ENCODE assay signal across 11 cellular contexts in the genomic region with DNA sequence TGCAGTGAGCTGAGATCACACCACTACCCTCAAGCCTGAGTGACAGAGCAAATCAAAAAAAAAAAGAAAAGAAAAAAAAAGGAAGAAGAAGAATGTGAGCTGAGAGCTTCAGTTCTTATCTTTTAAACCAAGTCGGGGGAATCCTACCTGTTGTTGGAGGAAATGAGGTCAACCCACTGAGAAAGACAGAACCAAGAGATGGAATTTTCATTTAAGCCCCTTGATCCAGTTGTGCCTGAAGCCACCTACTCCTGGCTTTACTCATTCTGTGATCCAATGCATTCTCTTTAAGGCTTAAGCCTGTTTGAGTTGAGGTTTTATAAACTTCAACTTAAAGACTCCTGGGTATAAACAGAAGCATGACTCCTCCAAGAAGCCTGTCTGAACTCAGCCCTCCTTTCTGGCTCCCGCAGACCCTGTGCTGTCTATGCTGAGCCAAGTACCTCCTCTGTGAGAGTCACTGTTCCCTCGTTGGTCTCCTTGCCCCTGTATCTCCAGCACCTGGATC. TPM values are rescaled to one million over a fixed set of nuclear protein-coding genes. Genes with fewer than 3 reads are reported as not detected.
DNase-seq lines count a peak whose midpoint lies in the region; ATAC-seq and TF ChIP-seq lines count a peak whose summit lies in the region.
"Had no signal": no experiment of that assay in that cellular context is flagged by ENCODE, and none has a peak within 500 bp of the region (broad histone marks: within the 10 kb centered on the region; RNA-seq: fewer than 3 reads in every experiment).

No MANE protein-coding gene starts in this region.

- H3K27me3 ChIP-seq in lower lobe of right lung (ENCODE audit: low read depth) = no peaks in the 10 kb centered on the region
- H3K27me3 ChIP-seq in subcutaneous abdominal adipose tissue (ENCODE audit: control insufficient read depth in 5 of 5, insufficient read depth in 4 of 5, low read length in 5 of 5) = no peaks in the 10 kb centered on the region

- H3K4me1 Mint-ChIP-seq in stimulated activated naive CD8-positive, alpha-beta T cell treated with anti-CD3 and anti-CD28 coated beads, Interleukin-15, amount 100 ng/mL, for 72 hours = peaks cover 28% of the 10 kb centered on the region
- peaks cover 4% of the 10 kb centered on the region for H3K4me1 Mint-ChIP-seq in endothelial cell (ENCODE audit: unreplicated experiment)

- DNase-seq in KBM-7 = peak; percentile 68
- DNase-seq in astrocyte of the hippocampus (ENCODE audit: low read depth, low spot score) = peak; percentile 58
- DNase-seq in lower lobe of right lung = no peak
- DNase-seq in T1000 (lab: John Stamatoyannopoulos, UW) = no peak
- DNase-seq in stimulated activated naive CD8-positive, alpha-beta T cell treated with anti-CD3 and anti-CD28 coated beads, Interleukin-15, amount 100 ng/mL, for 72 hours = no peak
- DNase-seq in stimulated activated CD4-positive, alpha-beta T cell treated with anti-CD3 and anti-CD28 coated beads, Interleukin-4, amount 100 ng/mL, for 4 hours = no peak
- no peak for DNase-seq in endothelial cell (ENCODE audit: low spot score)
- DNase-seq: activated CD8-positive, alpha-beta memory T cell treated with anti-CD3 and anti-CD28 coated beads, Interleukin-2, amount 10 ng/mL, durations not matched to agents 7 days and 5 days had no signal

- H3K27ac Mint-ChIP-seq in stimulated activated naive CD8-positive, alpha-beta T cell treated with anti-CD3 and anti-CD28 coated beads, Interleukin-15, amount 100 ng/mL, for 72 hours = no peak overlapping the region
- H3K27ac Mint-ChIP-seq in endothelial cell (ENCODE audit: unreplicated experiment) = no peak overlapping the region
- H3K27ac Mint-ChIP-seq: activated CD8-positive, alpha-beta memory T cell treated with anti-CD3 and anti-CD28 coated beads, Interleukin-2, amount 10 ng/mL, durations not matched to agents 7 days and 5 days had no signal

- H3K36me3 ChIP-seq in lower lobe of right lung = no peaks in the 10 kb centered on the region
- no peaks in the 10 kb centered on the region for H3K36me3 ChIP-seq in subcutaneous abdominal adipose tissue (ENCODE audit: control insufficient read depth in 5 of 5, insufficient read depth in 5 of 5, low read length in 5 of 5)

- TF ChIP-seq CTCF in lower lobe of right lung (IDR thresholded peaks at IDR 0.05) (no peak), endothelial cell (IDR thresholded peaks at IDR 0.05; ENCODE audit: unreplicated experiment) (no peak)

- peak overlapping the region in 1 of 5 donors; percentile 47 for H3K9ac ChIP-seq in subcutaneous abdominal adipose tissue (ENCODE audit: low read length in 5 of 5)
- H3K9ac ChIP-seq: parathyroid adenoma had no signal

- intact Hi-C loops in lower lobe of right lung (cut with DNase I) = no loop called here

- H3K9me3 ChIP-seq in lower lobe of right lung (no peaks in the 10 kb centered on the region), subcutaneous abdominal adipose tissue (ENCODE audit: control insufficient read depth in 5 of 5, low read length in 5 of 5) (no peaks in the 10 kb centered on the region)

- no peak overlapping the region for H3K4me3 Mint-ChIP-seq in stimulated activated naive CD8-positive, alpha-beta T cell treated with anti-CD3 and anti-CD28 coated beads, Interleukin-15, amount 100 ng/mL, for 72 hours
- no peak overlapping the region for H3K4me3 Mint-ChIP-seq in endothelial cell (ENCODE audit: unreplicated experiment)
- H3K4me3 Mint-ChIP-seq: activated CD8-positive, alpha-beta memory T cell treated with anti-CD3 and anti-CD28 coated beads, Interleukin-2, amount 10 ng/mL, durations not matched to agents 7 days and 5 days had no signal

- in situ Hi-C loops in KBM-7 (cut with MboI; ENCODE audit: low pct_unique_long_range_greater_than_20kb, low sequenced_read_pairs) = no loop called here

- H3K4me1 ChIP-seq in lower lobe of right lung (peaks cover 28% of the 10 kb centered on the region), subcutaneous abdominal adipose tissue (ENCODE audit: control insufficient read depth in 5 of 5, insufficient read depth in 5 of 5, low read length in 5 of 5) (peaks cover 10 to 31% (median 26%) of the 10 kb centered on the region in 5 donors)
- H3K4me1 ChIP-seq: parathyroid adenoma had no signal

- no peak overlapping the region for H3K4me3 ChIP-seq in lower lobe of right lung
- H3K4me3 ChIP-seq in subcutaneous abdominal adipose tissue (ENCODE audit: low read depth in 1 of 5, low read length in 5 of 5) = peak overlapping the region in 1 of 5 donors; percentile 13

- peaks cover 0 to 10% of the 10 kb centered on the region in 2 donors for H3K9me3 Mint-ChIP-seq in stimulated activated naive CD8-positive, alpha-beta T cell treated with anti-CD3 and anti-CD28 coated beads, Interleukin-15, amount 100 ng/mL, for 72 hours
- no peaks in the 10 kb centered on the region for H3K9me3 Mint-ChIP-seq in endothelial cell (ENCODE audit: unreplicated experiment)

- H3K36me3 Mint-ChIP-seq in endothelial cell (ENCODE audit: low read depth, unreplicated experiment) = no peaks in the 10 kb centered on the region
- H3K36me3 Mint-ChIP-seq: activated CD8-positive, alpha-beta memory T cell treated with anti-CD3 and anti-CD28 coated beads, Interleukin-2, amount 10 ng/mL, durations not matched to agents 7 days and 5 days had no signal

- no peaks in the 10 kb centered on the region for H3K27me3 Mint-ChIP-seq in stimulated activated naive CD8-positive, alpha-beta T cell treated with anti-CD3 and anti-CD28 coated beads, Interleukin-15, amount 100 ng/mL, for 72 hours
- no peaks in the 10 kb centered on the region for H3K27me3 Mint-ChIP-seq in endothelial cell (ENCODE audit: unreplicated experiment)
- H3K27me3 Mint-ChIP-seq: activated CD8-positive, alpha-beta memory T cell treated with anti-CD3 and anti-CD28 coated beads, Interleukin-2, amount 10 ng/mL, durations not matched to agents 7 days and 5 days had no signal

- peak; percentile 18 to 47 for ATAC-seq in lower lobe of right lung
- ATAC-seq in stimulated activated naive CD8-positive, alpha-beta T cell treated with anti-CD3 and anti-CD28 coated beads, Interleukin-15, amount 100 ng/mL, for 72 hours = no peak
- ATAC-seq: activated CD8-positive, alpha-beta memory T cell treated with anti-CD3 and anti-CD28 coated beads, Interleukin-2, amount 10 ng/mL, durations not matched to agents 7 days and 5 days had no signal

- H3K27ac ChIP-seq in lower lobe of right lung = peak overlapping the region; percentile 58
- H3K27ac ChIP-seq in subcutaneous abdominal adipose tissue (ENCODE audit: low read depth, low read length) = peak overlapping the region; percentile 53
- H3K27ac ChIP-seq: parathyroid adenoma had no signal

RNA-seq across cellular contexts. Expression of gene MAP1LC3B2, which starts 32.5 kb away (rescaled TPM):
- total RNA-seq in lower lobe of right lung (1.9 TPM), endothelial cell (ENCODE audit: unreplicated experiment) (not detected)
- total RNA-seq: SK-MEL-5 had no signal

Comparison
In these comparisons a context has a peak if more than half of its experiments do, and no peak if none do; other contexts are left out.
1. DNase-seq: peak in KBM-7 (single experiment) and astrocyte of the hippocampus (single experiment); none in lower lobe of right lung (single experiment), T1000 (single experiment), stimulated activated naive CD8-positive, alpha-beta T cell treated with anti-CD3 and anti-CD28 coated beads, Interleukin-15, amount 100 ng/mL, for 72 hours (0 of 2), stimulated activated CD4-positive, alpha-beta T cell treated with anti-CD3 and anti-CD28 coated beads, Interleukin-4, amount 100 ng/mL, for 4 hours (0 of 2) and endothelial cell (single experiment).